In the genomic region with DNA sequence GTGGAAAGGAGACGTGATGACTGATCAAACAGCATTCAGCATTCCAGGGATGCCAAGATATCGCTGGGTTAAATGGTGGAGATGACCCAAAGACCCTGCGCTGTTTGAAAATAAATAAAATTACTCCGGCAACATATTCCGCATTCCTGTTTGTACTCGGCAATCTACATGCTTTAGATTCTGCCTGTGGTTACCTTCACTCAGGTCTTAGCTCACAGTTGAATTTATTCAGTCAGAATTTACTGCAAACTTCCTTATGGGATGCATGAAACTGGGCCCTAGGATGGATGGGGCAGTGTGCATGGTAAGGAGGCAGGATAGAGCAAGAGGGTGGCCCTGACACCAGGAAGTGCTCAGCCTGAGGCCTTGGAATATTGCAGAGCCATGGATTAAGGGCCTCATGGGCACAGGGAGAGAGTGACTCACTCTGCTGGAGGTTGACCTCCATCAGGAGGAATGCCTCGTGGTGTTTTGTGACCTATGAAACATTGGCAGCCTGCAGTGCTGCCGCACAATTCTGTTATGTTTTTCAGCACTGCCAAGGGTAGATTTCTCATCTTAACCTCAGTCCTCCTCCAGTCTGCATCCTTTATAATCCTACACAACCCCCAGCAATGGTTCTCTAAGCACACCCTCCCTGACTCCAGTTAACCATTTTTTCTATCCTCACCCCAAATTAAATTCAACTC, we compare ENCODE assay signal across 1 cellular context.
TF ChIP-seq lines count a peak whose summit lies in the region.

No MANE protein-coding gene starts in this region.

TF ChIP-seq in HepG2, 621 proteins besides CTCF, POLR2A, EP300 and RAD21 (continued from another document and continues in another):
- no peak; the same call in 1 of the 2 replicates for TF ChIP-seq MAZ (IDR thresholded peaks at IDR 0.05; ENCODE audit: borderline replicate concordance, low read depth, low read length)
- no peak for TF ChIP-seq MAZ (CRISPR knock-in tag; IDR thresholded peaks at IDR 0.05; ENCODE audit: low read depth)
- TF ChIP-seq HMG20B (CRISPR knock-in tag; conservative IDR thresholded peaks at IDR 0.05): peak; percentile 44; the same call in 1 of the 2 replicates
- no peak for TF ChIP-seq ESRRA (CRISPR knock-in tag; IDR thresholded peaks at IDR 0.05; ENCODE audit: low read depth)
- 0 out of 2 replicates have a peak, but pooled peaks have one; percentile 26 for TF ChIP-seq ZBTB7B (CRISPR knock-in tag; IDR thresholded peaks at IDR 0.05)
- TF ChIP-seq, protein P1, sequence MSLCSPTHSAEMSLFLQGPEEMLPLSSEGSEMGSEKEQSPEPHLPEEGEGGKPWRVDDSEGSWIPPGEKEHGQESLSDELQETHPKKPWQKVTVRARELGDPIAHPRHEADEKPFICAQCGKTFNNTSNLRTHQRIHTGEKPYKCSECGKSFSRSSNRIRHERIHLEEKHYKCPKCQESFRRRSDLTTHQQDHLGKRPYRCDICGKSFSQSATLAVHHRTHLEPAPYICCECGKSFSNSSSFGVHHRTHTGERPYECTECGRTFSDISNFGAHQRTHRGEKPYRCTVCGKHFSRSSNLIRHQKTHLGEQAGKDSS (CRISPR knock-in tag; IDR thresholded peaks at IDR 0.05; ENCODE audit: borderline replicate concordance, low read depth): 0 out of 2 replicates have a peak, but pooled peaks have one; percentile 16
- TF ChIP-seq, protein P2, sequence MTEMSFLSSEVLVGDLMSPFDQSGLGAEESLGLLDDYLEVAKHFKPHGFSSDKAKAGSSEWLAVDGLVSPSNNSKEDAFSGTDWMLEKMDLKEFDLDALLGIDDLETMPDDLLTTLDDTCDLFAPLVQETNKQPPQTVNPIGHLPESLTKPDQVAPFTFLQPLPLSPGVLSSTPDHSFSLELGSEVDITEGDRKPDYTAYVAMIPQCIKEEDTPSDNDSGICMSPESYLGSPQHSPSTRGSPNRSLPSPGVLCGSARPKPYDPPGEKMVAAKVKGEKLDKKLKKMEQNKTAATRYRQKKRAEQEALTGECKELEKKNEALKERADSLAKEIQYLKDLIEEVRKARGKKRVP (CRISPR knock-in tag; IDR thresholded peaks at IDR 0.05): peak in 1 of 2 experiments; percentile 66; a peak in 2 of 4 replicates
- no peak for TF ChIP-seq MATR3 (CRISPR knock-in tag; IDR thresholded peaks at IDR 0.05)
- TF ChIP-seq ZNF292 (CRISPR knock-in tag; IDR thresholded peaks at IDR 0.05; ENCODE audit: borderline replicate concordance, low read depth): peak; percentile 86; the same call in 1 of the 2 replicates
- TF ChIP-seq ZNF563 (CRISPR knock-in tag; IDR thresholded peaks at IDR 0.05): peak; percentile 61; the same call in 1 of the 2 replicates
- no peak for TF ChIP-seq GTF3A (CRISPR knock-in tag; conservative IDR thresholded peaks at IDR 0.05)
- no peak for TF ChIP-seq ZNF460 (CRISPR knock-in tag; IDR thresholded peaks at IDR 0.05; ENCODE audit: borderline replicate concordance)
- TF ChIP-seq DMAP1 (CRISPR knock-in tag; IDR thresholded peaks at IDR 0.05): peak; percentile 86
- TF ChIP-seq, protein P3, sequence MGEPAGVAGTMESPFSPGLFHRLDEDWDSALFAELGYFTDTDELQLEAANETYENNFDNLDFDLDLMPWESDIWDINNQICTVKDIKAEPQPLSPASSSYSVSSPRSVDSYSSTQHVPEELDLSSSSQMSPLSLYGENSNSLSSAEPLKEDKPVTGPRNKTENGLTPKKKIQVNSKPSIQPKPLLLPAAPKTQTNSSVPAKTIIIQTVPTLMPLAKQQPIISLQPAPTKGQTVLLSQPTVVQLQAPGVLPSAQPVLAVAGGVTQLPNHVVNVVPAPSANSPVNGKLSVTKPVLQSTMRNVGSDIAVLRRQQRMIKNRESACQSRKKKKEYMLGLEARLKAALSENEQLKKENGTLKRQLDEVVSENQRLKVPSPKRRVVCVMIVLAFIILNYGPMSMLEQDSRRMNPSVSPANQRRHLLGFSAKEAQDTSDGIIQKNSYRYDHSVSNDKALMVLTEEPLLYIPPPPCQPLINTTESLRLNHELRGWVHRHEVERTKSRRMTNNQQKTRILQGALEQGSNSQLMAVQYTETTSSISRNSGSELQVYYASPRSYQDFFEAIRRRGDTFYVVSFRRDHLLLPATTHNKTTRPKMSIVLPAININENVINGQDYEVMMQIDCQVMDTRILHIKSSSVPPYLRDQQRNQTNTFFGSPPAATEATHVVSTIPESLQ (CRISPR knock-in tag; conservative IDR thresholded peaks at IDR 0.05): no peak
- TF ChIP-seq THYN1 (CRISPR knock-in tag; IDR thresholded peaks at IDR 0.05; ENCODE audit: borderline replicate concordance, low read depth): no peak
- TF ChIP-seq ZNF580 (CRISPR knock-in tag; IDR thresholded peaks at IDR 0.05; ENCODE audit: borderline replicate concordance, low read depth): peak; percentile 89; the same call in 1 of the 2 replicates
- no peak for TF ChIP-seq ZNF598 (CRISPR knock-in tag; IDR thresholded peaks at IDR 0.05; ENCODE audit: borderline replicate concordance)
- no peak for TF ChIP-seq GABPA (IDR thresholded peaks at IDR 0.05; ENCODE audit: low read depth, low read length)
- TF ChIP-seq GABPA (CRISPR knock-in tag; IDR thresholded peaks at IDR 0.05; ENCODE audit: low read depth): peak; percentile 59
- 0 out of 2 replicates have a peak, but pooled peaks have one; percentile 49 for TF ChIP-seq SATB2 (CRISPR knock-in tag; IDR thresholded peaks at IDR 0.05)
- no peak for TF ChIP-seq EED (CRISPR knock-in tag; IDR thresholded peaks at IDR 0.05)
- TF ChIP-seq ZNF605 (CRISPR knock-in tag; IDR thresholded peaks at IDR 0.05): no peak
- peak; percentile 67; the same call in 1 of the 2 replicates for TF ChIP-seq RCOR2 (CRISPR knock-in tag; IDR thresholded peaks at IDR 0.05)
- peak; percentile 75; the same call in 1 of the 2 replicates for TF ChIP-seq ETV5 (CRISPR knock-in tag; IDR thresholded peaks at IDR 0.05; ENCODE audit: borderline replicate concordance)
- TF ChIP-seq SIX4 (CRISPR knock-in tag; IDR thresholded peaks at IDR 0.05): 0 out of 2 replicates have a peak, but pooled peaks have one; percentile 20
- 0 out of 2 replicates have a peak, but pooled peaks have one; percentile 47 for TF ChIP-seq ZBTB43 (CRISPR knock-in tag; conservative IDR thresholded peaks at IDR 0.05)
- TF ChIP-seq RBFOX2 (IDR thresholded peaks at IDR 0.05; ENCODE audit: low read depth, low read length): no peak
- TF ChIP-seq MYC (CRISPR knock-in tag; IDR thresholded peaks at IDR 0.05; ENCODE audit: borderline replicate concordance): peak; percentile 90
- TF ChIP-seq SP1 (IDR thresholded peaks at IDR 0.05): no peak
- 0 out of 2 replicates have a peak, but pooled peaks have one; percentile 20 for TF ChIP-seq SP1 (CRISPR knock-in tag; IDR thresholded peaks at IDR 0.05)
- peak; percentile 50; the same call in 1 of the 2 replicates for TF ChIP-seq CCDC6 (CRISPR knock-in tag; IDR thresholded peaks at IDR 0.05)
- no peak for TF ChIP-seq ZNF513 (CRISPR knock-in tag; conservative IDR thresholded peaks at IDR 0.05)
- TF ChIP-seq ZNF629 (CRISPR knock-in tag; conservative IDR thresholded peaks at IDR 0.05): no peak
- TF ChIP-seq EZH2 (conservative IDR thresholded peaks at IDR 0.05; ENCODE audit: low read depth, low read length): no peak
- TF ChIP-seq SMC3 (IDR thresholded peaks at IDR 0.05; ENCODE audit: low read length): 0 out of 2 replicates have a peak, but pooled peaks have one; percentile 25
- TF ChIP-seq, protein P4, sequence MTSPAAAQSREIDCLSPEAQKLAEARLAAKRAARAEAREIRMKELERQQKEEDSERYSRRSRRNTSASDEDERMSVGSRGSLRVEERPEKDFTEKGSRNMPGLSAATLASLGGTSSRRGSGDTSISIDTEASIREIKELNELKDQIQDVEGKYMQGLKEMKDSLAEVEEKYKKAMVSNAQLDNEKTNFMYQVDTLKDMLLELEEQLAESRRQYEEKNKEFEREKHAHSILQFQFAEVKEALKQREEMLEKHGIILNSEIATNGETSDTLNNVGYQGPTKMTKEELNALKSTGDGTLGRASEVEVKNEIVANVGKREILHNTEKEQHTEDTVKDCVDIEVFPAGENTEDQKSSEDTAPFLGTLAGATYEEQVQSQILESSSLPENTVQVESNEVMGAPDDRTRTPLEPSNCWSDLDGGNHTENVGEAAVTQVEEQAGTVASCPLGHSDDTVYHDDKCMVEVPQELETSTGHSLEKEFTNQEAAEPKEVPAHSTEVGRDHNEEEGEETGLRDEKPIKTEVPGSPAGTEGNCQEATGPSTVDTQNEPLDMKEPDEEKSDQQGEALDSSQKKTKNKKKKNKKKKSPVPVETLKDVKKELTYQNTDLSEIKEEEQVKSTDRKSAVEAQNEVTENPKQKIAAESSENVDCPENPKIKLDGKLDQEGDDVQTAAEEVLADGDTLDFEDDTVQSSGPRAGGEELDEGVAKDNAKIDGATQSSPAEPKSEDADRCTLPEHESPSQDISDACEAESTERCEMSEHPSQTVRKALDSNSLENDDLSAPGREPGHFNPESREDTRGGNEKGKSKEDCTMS (CRISPR knock-in tag; conservative IDR thresholded peaks at IDR 0.05): no peak
- no peak for TF ChIP-seq KLF9 (CRISPR knock-in tag; IDR thresholded peaks at IDR 0.05; ENCODE audit: low read depth)
- TF ChIP-seq DR1 (CRISPR knock-in tag; IDR thresholded peaks at IDR 0.05): no peak
- no peak for TF ChIP-seq NFKBIZ (CRISPR knock-in tag; IDR thresholded peaks at IDR 0.05)
- TF ChIP-seq ZSCAN5A (CRISPR knock-in tag; IDR thresholded peaks at IDR 0.05; ENCODE audit: borderline replicate concordance): peak; percentile 18; the same call in 1 of the 2 replicates
- peak; percentile 47; the same call in 1 of the 2 replicates for TF ChIP-seq ZNF7 (CRISPR knock-in tag; IDR thresholded peaks at IDR 0.05)
- TF ChIP-seq ARNTL (CRISPR knock-in tag; IDR thresholded peaks at IDR 0.05): no peak
- TF ChIP-seq ZNF639 (CRISPR knock-in tag; conservative IDR thresholded peaks at IDR 0.05): peak; percentile 56; the same call in 1 of the 2 replicates
- TF ChIP-seq SMARCC2 (IDR thresholded peaks at IDR 0.05): no peak
- TF ChIP-seq KAT7 (CRISPR knock-in tag; IDR thresholded peaks at IDR 0.05; ENCODE audit: borderline replicate concordance): peak; percentile 81; the same call in 1 of the 2 replicates
- TF ChIP-seq PHF5A (CRISPR knock-in tag; IDR thresholded peaks at IDR 0.05; ENCODE audit: low read depth, unreplicated experiment): no peak
- peak; percentile 84 for TF ChIP-seq ZFX (CRISPR knock-in tag; IDR thresholded peaks at IDR 0.05; ENCODE audit: low read depth)
- no peak for TF ChIP-seq ZNF234 (CRISPR knock-in tag; conservative IDR thresholded peaks at IDR 0.05)
- no peak for TF ChIP-seq ZNF256 (CRISPR knock-in tag; conservative IDR thresholded peaks at IDR 0.05)
- peak; percentile 97 for TF ChIP-seq MAX (IDR thresholded peaks at IDR 0.05)
- TF ChIP-seq ZNF317 (CRISPR knock-in tag; IDR thresholded peaks at IDR 0.05): peak; percentile 81
- peak; percentile 58 to 82 for TF ChIP-seq NR2F1 (CRISPR knock-in tag; IDR thresholded peaks at IDR 0.05)
- no peak for TF ChIP-seq TIGD3 (CRISPR knock-in tag; IDR thresholded peaks at IDR 0.05; ENCODE audit: borderline replicate concordance)
- TF ChIP-seq ZNF891 (CRISPR knock-in tag; IDR thresholded peaks at IDR 0.05): no peak
